ENCODE assay signal across 1 cellular context in the genomic region with DNA sequence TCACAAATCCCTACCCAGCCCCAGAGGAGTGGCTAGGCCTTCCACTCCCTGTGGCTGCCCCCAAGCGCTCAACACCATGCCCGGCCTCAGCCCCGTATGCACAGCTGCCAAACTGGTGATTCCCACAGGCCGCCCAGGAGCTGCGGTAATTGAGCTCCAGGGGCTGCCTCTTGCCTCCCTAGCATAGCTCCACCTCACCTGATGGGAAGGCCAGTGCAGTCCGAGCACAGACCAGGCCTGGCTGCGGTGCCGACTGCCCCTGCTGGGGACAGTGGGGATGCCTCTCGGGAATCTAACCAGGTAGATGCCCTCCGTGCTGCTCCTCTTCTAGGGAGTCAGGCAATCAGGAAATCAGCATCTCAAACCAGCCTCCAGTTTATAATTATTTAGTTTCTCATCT.
TF ChIP-seq lines count a peak whose summit lies in the region.

No MANE protein-coding gene starts in this region.

TF ChIP-seq in HepG2, 621 proteins besides CTCF, POLR2A, EP300 and RAD21 (continued from another document):
- TF ChIP-seq, protein P1, sequence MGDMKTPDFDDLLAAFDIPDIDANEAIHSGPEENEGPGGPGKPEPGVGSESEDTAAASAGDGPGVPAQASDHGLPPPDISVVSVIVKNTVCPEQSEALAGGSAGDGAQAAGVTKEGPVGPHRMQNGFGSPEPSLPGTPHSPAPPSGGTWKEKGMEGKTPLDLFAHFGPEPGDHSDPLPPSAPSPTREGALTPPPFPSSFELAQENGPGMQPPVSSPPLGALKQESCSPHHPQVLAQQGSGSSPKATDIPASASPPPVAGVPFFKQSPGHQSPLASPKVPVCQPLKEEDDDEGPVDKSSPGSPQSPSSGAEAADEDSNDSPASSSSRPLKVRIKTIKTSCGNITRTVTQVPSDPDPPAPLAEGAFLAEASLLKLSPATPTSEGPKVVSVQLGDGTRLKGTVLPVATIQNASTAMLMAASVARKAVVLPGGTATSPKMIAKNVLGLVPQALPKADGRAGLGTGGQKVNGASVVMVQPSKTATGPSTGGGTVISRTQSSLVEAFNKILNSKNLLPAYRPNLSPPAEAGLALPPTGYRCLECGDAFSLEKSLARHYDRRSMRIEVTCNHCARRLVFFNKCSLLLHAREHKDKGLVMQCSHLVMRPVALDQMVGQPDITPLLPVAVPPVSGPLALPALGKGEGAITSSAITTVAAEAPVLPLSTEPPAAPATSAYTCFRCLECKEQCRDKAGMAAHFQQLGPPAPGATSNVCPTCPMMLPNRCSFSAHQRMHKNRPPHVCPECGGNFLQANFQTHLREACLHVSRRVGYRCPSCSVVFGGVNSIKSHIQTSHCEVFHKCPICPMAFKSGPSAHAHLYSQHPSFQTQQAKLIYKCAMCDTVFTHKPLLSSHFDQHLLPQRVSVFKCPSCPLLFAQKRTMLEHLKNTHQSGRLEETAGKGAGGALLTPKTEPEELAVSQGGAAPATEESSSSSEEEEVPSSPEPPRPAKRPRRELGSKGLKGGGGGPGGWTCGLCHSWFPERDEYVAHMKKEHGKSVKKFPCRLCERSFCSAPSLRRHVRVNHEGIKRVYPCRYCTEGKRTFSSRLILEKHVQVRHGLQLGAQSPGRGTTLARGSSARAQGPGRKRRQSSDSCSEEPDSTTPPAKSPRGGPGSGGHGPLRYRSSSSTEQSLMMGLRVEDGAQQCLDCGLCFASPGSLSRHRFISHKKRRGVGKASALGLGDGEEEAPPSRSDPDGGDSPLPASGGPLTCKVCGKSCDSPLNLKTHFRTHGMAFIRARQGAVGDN (CRISPR knock-in tag; IDR thresholded peaks at IDR 0.05): 0 out of 2 replicates have a peak, but pooled peaks have one; percentile 20
- TF ChIP-seq WIZ (CRISPR knock-in tag; IDR thresholded peaks at IDR 0.05) (no peak), ZFAT (CRISPR knock-in tag; conservative IDR thresholded peaks at IDR 0.05) (no peak)
